Comparison of ENCODE assay signal across 15 cellular contexts in genomic region chr7:30779574-30779973, GRCh38. TPM values are rescaled to one million over a fixed set of nuclear protein-coding genes. Genes with fewer than 3 reads are reported as not detected.
DNase-seq lines count a peak whose midpoint lies in the region; ATAC-seq, FAIRE-seq and TF ChIP-seq lines count a peak whose summit lies in the region.
"Had no signal": no experiment of that assay in that cellular context is flagged by ENCODE, and none has a peak within 500 bp of the region (broad histone marks: within the 10 kb centered on the region; RNA-seq: fewer than 3 reads in every experiment).

No MANE protein-coding gene starts in this region.

- DNase-seq in HepG2 (ENCODE audit: low spot score) (no peak), right lobe of liver (no peak), ascending aorta (ENCODE audit: low spot score in 2 of 2) (peak in 1 of 2 donors; percentile 31), tibial artery (no peak), endothelial cell (ENCODE audit: low spot score) (no peak)
- no peak for DNase-seq in activated naive CD4-positive, alpha-beta T cell treated with Interleukin-2 at 50 U/mL for 16 hours
- DNase-seq: AML-193; CD4-positive, CD25-positive, alpha-beta regulatory T cell; DMS 273 treated with DMSO at 0.1 percent for 48 hours; HCEC 1CT; HFFc6 had no signal

- FAIRE-seq in HepG2 (lab: Jason Lieb, UNC) = no peak

- H3K4me3 ChIP-seq in HepG2 (replicated peaks in 1 of 3; ENCODE audit: insufficient read depth in 1 of 3, low read depth in 2 of 3, low read length in 3 of 3) (no peak overlapping the region), right lobe of liver (no peak overlapping the region), ascending aorta (no peak overlapping the region), gastroesophageal sphincter (no peak overlapping the region), tibial artery (no peak overlapping the region)
- H3K4me3 ChIP-seq: BLaER1 treated with 17β-estradiol and CSF1 and Interleukin-3, amounts not matched to agents 10 nM and 100 nM had no signal

- no peak overlapping the region for H2AFZ ChIP-seq in HepG2 (ENCODE audit: low read length)

- H3K4me2 ChIP-seq in HepG2 (ENCODE audit: low read depth, low read length) = no peak overlapping the region
- H3K4me2 ChIP-seq: BLaER1 treated with 17β-estradiol and CSF1 and Interleukin-3, amounts not matched to agents 10 nM and 100 nM had no signal

- H3K9me3 ChIP-seq in HepG2 (ENCODE audit: low read length) = no peaks in the 10 kb centered on the region
- no peaks in the 10 kb centered on the region for H3K9me3 ChIP-seq in right lobe of liver
- H3K9me3 ChIP-seq in ascending aorta = no peaks in the 10 kb centered on the region
- no peaks in the 10 kb centered on the region for H3K9me3 ChIP-seq in gastroesophageal sphincter
- no peaks in the 10 kb centered on the region for H3K9me3 ChIP-seq in tibial artery
- H3K9me3 ChIP-seq: BLaER1 treated with 17β-estradiol and CSF1 and Interleukin-3, amounts not matched to agents 10 nM and 100 nM had no signal

- BruUV-seq in HepG2 (replicated peaks; lab: Mats Ljungman, UMichigan) = no TSS peak

- CTCF ChIA-PET in HepG2 (lab: Yijun Ruan, JAX; ENCODE audit: low intra/inter-chr PET ratio, low total read pairs) = no interaction called here

- no peaks in the 10 kb centered on the region for H3K79me2 ChIP-seq in HepG2 (ENCODE audit: insufficient read depth, low read length)

- no peak overlapping the region for H3K27ac Mint-ChIP-seq in endothelial cell (ENCODE audit: unreplicated experiment)
- H3K27ac Mint-ChIP-seq: CD4-positive, CD25-positive, alpha-beta regulatory T cell; HFFc6 had no signal

- no peaks in the 10 kb centered on the region for H3K9me3 Mint-ChIP-seq in endothelial cell (ENCODE audit: unreplicated experiment)
- H3K9me3 Mint-ChIP-seq: CD4-positive, CD25-positive, alpha-beta regulatory T cell; HFFc6 had no signal

- TF ChIP-seq CTCF in HepG2 (CRISPR knock-in tag; IDR thresholded peaks at IDR 0.05) (no peak), right lobe of liver (IDR thresholded peaks at IDR 0.05) (no peak), ascending aorta (IDR thresholded peaks at IDR 0.05) (no peak), gastroesophageal sphincter (IDR thresholded peaks at IDR 0.05) (no peak), tibial artery (IDR thresholded peaks at IDR 0.05) (no peak), endothelial cell (IDR thresholded peaks at IDR 0.05; ENCODE audit: unreplicated experiment) (no peak)

- ATAC-seq in HepG2 (no peak), right lobe of liver (no peak), gastroesophageal sphincter (no peak), GM19324 (IDR thresholded peaks at IDR 0.05; ENCODE audit: low FRiP score, unreplicated experiment) (no peak)

- no peaks in the 10 kb centered on the region for H3K27me3 Mint-ChIP-seq in endothelial cell (ENCODE audit: unreplicated experiment)
- H3K27me3 Mint-ChIP-seq: CD4-positive, CD25-positive, alpha-beta regulatory T cell had no signal

- no peak overlapping the region for H3K9ac ChIP-seq in HepG2 (ENCODE audit: insufficient read depth, low read depth, low read length)
- H3K9ac ChIP-seq: BLaER1 treated with 17β-estradiol and CSF1 and Interleukin-3, amounts not matched to agents 10 nM and 100 nM had no signal

- no peaks in the 10 kb centered on the region for H3K36me3 Mint-ChIP-seq in endothelial cell (ENCODE audit: low read depth, unreplicated experiment)
- H3K36me3 Mint-ChIP-seq: CD4-positive, CD25-positive, alpha-beta regulatory T cell had no signal

- H3K4me1 ChIP-seq in HepG2 (ENCODE audit: insufficient read depth, low read length) (no peaks in the 10 kb centered on the region), right lobe of liver (no peaks in the 10 kb centered on the region), ascending aorta (peaks cover 5 to 23% of the 10 kb centered on the region in 2 donors), gastroesophageal sphincter (peaks cover 7 to 60% (median 12%) of the 10 kb centered on the region in 3 donors), tibial artery (peaks cover 0 to 46% (median 22%) of the 10 kb centered on the region in 4 donors)
- H3K4me1 ChIP-seq: BLaER1 treated with 17β-estradiol and CSF1 and Interleukin-3, amounts not matched to agents 10 nM and 100 nM had no signal

- no peaks in the 10 kb centered on the region for H3K4me1 Mint-ChIP-seq in endothelial cell (ENCODE audit: unreplicated experiment)
- H3K4me1 Mint-ChIP-seq: CD4-positive, CD25-positive, alpha-beta regulatory T cell had no signal

- intact Hi-C loops in HepG2 (cut with micrococcal nuclease; ENCODE audit: unreplicated experiment) = no loop called here
- intact Hi-C loops in right lobe of liver (cut with DNase I) = no loop called here
- intact Hi-C loops in ascending aorta (cut with DNase I) = no loop called here
- intact Hi-C loops in tibial artery (cut with DNase I; ENCODE audit: low total_unique reads) = no loop called here

- H3K36me3 ChIP-seq in HepG2 (replicated peaks in 1 of 2; ENCODE audit: control insufficient read depth in 1 of 2, insufficient read depth in 2 of 2, low read length in 2 of 2) = no peaks in the 10 kb centered on the region
- no peaks in the 10 kb centered on the region for H3K36me3 ChIP-seq in right lobe of liver
- peaks cover 15 to 16% of the 10 kb centered on the region in 2 donors for H3K36me3 ChIP-seq in ascending aorta
- H3K36me3 ChIP-seq in gastroesophageal sphincter = peaks cover 0 to 35% of the 10 kb centered on the region in 2 donors
- H3K36me3 ChIP-seq in tibial artery = peaks cover 11 to 33% (median 26%) of the 10 kb centered on the region in 3 donors

- in situ Hi-C loops in HepG2 (cut with HindIII; ENCODE audit: extremely low pct_ligation_motif_present, low pct_unique_long_range_greater_than_20kb) = no loop called here

- 18% methylated on average over 5 of the region's 5 CpGs for WGBS in HepG2 (ENCODE audit: low lambda C conversion rate)
- WGBS in right lobe of liver (ENCODE audit: insufficient coverage, low coverage, low lambda C conversion rate, missing lambda C conversion rate) = 71% methylated on average over 4 of the region's 5 CpGs
- 66 to 69% methylated on average over 5 of the region's 5 CpGs for WGBS in gastroesophageal sphincter (ENCODE audit: low coverage in 1 of 2), 2 donors

- POLR2A ChIA-PET in HepG2 (lab: Yijun Ruan, JAX) = no interaction called here

- no peak overlapping the region for H3K4me3 Mint-ChIP-seq in endothelial cell (ENCODE audit: unreplicated experiment)
- H3K4me3 Mint-ChIP-seq: CD4-positive, CD25-positive, alpha-beta regulatory T cell; HFFc6 had no signal

- TF ChIP-seq RAD21 in HepG2 (CRISPR knock-in tag; IDR thresholded peaks at IDR 0.05) = no peak

- TF ChIP-seq EP300 in HepG2 (IDR thresholded peaks at IDR 0.05; ENCODE audit: low read depth in 2 of 2, low read length in 2 of 2) (no peak), HepG2 (CRISPR knock-in tag; IDR thresholded peaks at IDR 0.05; ENCODE audit: borderline replicate concordance) (no peak), gastroesophageal sphincter (IDR thresholded peaks at IDR 0.05) (no peak)

- TF ChIP-seq POLR2A in HepG2 (IDR thresholded peaks at IDR 0.05; ENCODE audit: insufficient read depth in 1 of 2, low read depth in 2 of 2, low read length in 2 of 2) (no peak), right lobe of liver (IDR thresholded peaks at IDR 0.05) (no peak), gastroesophageal sphincter (IDR thresholded peaks at IDR 0.05) (no peak)

- H4K20me1 ChIP-seq in HepG2 (ENCODE audit: insufficient read depth, low read length) = no peaks in the 10 kb centered on the region

- H3K27me3 ChIP-seq in HepG2 (ENCODE audit: control insufficient read depth in 1 of 2, insufficient read depth in 2 of 2, low read length in 2 of 2) (peaks cover 0 to 5% of the 10 kb centered on the region in 2 experiments; a peak in 1 of 5 replicates), right lobe of liver (no peaks in the 10 kb centered on the region), ascending aorta (no peaks in the 10 kb centered on the region), gastroesophageal sphincter (no peaks in the 10 kb centered on the region), tibial artery (no peaks in the 10 kb centered on the region)
- H3K27me3 ChIP-seq: BLaER1 treated with 17β-estradiol and CSF1 and Interleukin-3, amounts not matched to agents 10 nM and 100 nM had no signal

- H3K27ac ChIP-seq in HepG2 (ENCODE audit: extremely low read length, insufficient read depth, low read length) (no peak overlapping the region), right lobe of liver (no peak overlapping the region), ascending aorta (peak overlapping the region; percentile 81 to 87), gastroesophageal sphincter (peak overlapping the region; percentile 70 to 90 (median 83)), tibial artery (peak overlapping the region; percentile 70 to 78)
- H3K27ac ChIP-seq: BLaER1 treated with 17β-estradiol and CSF1 and Interleukin-3, amounts not matched to agents 10 nM and 100 nM had no signal

RNA-seq across cellular contexts. Expression of gene MINDY4, which starts 8.4 kb away (rescaled TPM):
- total RNA-seq in HepG2 (2016; rRNA removed; fragmentation: Illumina TruSeq; extraction: Trizol) (not detected in 2 replicates), right lobe of liver (1 to 10 TPM; 1.2 to 3.2 (median 2.3) TPM), ascending aorta (6.0 TPM), gastroesophageal sphincter (10 to 100 TPM in 3 of 4 donors, 1 to 10 TPM in 1; 5.6 to 31.8 (median 20.4) TPM), endothelial cell (ENCODE audit: unreplicated experiment) (4.7 TPM)
- total RNA-seq in HepG2 (2016; cell fraction: cytosol; rRNA removed; fragmentation: Illumina TruSeq; extraction: Trizol; ENCODE audit: low read depth) = not detected in 2 replicates
- total RNA-seq in HepG2 (2016; cell fraction: insoluble cytoplasmic fraction; rRNA removed; fragmentation: Illumina TruSeq; extraction: Trizol) = not detected in 2 replicates
- total RNA-seq in HepG2 (2016; cell fraction: membrane; rRNA removed; fragmentation: Illumina TruSeq; extraction: Trizol) = not detected in 2 replicates
- total RNA-seq in HepG2 (2016; cell fraction: nucleus; rRNA removed; fragmentation: Illumina TruSeq; extraction: Trizol) = not detected in 2 replicates
- not detected in 2 replicates for polyA plus RNA-seq in HepG2 (2011; rRNA removed)
- polyA plus RNA-seq in HepG2 (2011; cell fraction: cytosol; rRNA removed) = not detected in 2 replicates
- not detected in 2 replicates for polyA plus RNA-seq in HepG2 (2011; cell fraction: nucleus; rRNA removed)
- not detected in 2 replicates for polyA plus RNA-seq in HepG2 (2012)
- not detected in 2 replicates for polyA plus RNA-seq in HepG2 (2016; cell fraction: cytosol; fragmentation: Illumina TruSeq; extraction: Trizol; ENCODE audit: low read depth)
- not detected in 2 replicates for polyA plus RNA-seq in HepG2 (2016; cell fraction: insoluble cytoplasmic fraction; fragmentation: Illumina TruSeq; extraction: Trizol; ENCODE audit: low read depth)
- polyA plus RNA-seq in HepG2 (2016; cell fraction: membrane; fragmentation: Illumina TruSeq; extraction: Trizol; ENCODE audit: low read depth) = not detected in 2 replicates
- not detected in 2 replicates for polyA plus RNA-seq in HepG2 (2016; cell fraction: nucleus; fragmentation: Illumina TruSeq; extraction: Trizol; ENCODE audit: insufficient read depth, low read depth)
- not detected in 2 replicates for polyA minus RNA-seq in HepG2 (2011; rRNA and poly(A)+ RNA removed; ENCODE audit: low replicate concordance)
- not detected in 2 replicates for polyA minus RNA-seq in HepG2 (2011; cell fraction: cytosol; rRNA and poly(A)+ RNA removed)
- not detected in 2 replicates for polyA minus RNA-seq in HepG2 (2011; cell fraction: nucleus; rRNA and poly(A)+ RNA removed)

RNA-seq across cellular contexts. Expression of gene INMT, which starts 27.6 kb away (rescaled TPM):
- total RNA-seq in HepG2 (2016; rRNA removed; fragmentation: Illumina TruSeq; extraction: Trizol) (not detected in 2 replicates), right lobe of liver (10 to 100 TPM; 14.7 to 58.9 (median 35.5) TPM), ascending aorta (51.8 TPM), gastroesophageal sphincter (100 to 1,000 TPM; 115 to 212 (median 131) TPM), endothelial cell (ENCODE audit: unreplicated experiment) (1.4 TPM)
- not detected in 2 replicates for total RNA-seq in HepG2 (2016; cell fraction: cytosol; rRNA removed; fragmentation: Illumina TruSeq; extraction: Trizol; ENCODE audit: low read depth)
- total RNA-seq in HepG2 (2016; cell fraction: insoluble cytoplasmic fraction; rRNA removed; fragmentation: Illumina TruSeq; extraction: Trizol) = not detected in 2 replicates
- not detected in 2 replicates for total RNA-seq in HepG2 (2016; cell fraction: membrane; rRNA removed; fragmentation: Illumina TruSeq; extraction: Trizol)
- total RNA-seq in HepG2 (2016; cell fraction: nucleus; rRNA removed; fragmentation: Illumina TruSeq; extraction: Trizol) = not detected in 2 replicates
- not detected in 2 replicates for polyA plus RNA-seq in HepG2 (2011; rRNA removed)
- polyA plus RNA-seq in HepG2 (2011; cell fraction: cytosol; rRNA removed) = not detected in 2 replicates
- not detected in 2 replicates for polyA plus RNA-seq in HepG2 (2011; cell fraction: nucleus; rRNA removed)
- not detected in 2 replicates for polyA plus RNA-seq in HepG2 (2012)
- polyA plus RNA-seq in HepG2 (2016; cell fraction: cytosol; fragmentation: Illumina TruSeq; extraction: Trizol; ENCODE audit: low read depth) = not detected in 2 replicates
- not detected in 2 replicates for polyA plus RNA-seq in HepG2 (2016; cell fraction: insoluble cytoplasmic fraction; fragmentation: Illumina TruSeq; extraction: Trizol; ENCODE audit: low read depth)
- not detected in 2 replicates for polyA plus RNA-seq in HepG2 (2016; cell fraction: membrane; fragmentation: Illumina TruSeq; extraction: Trizol; ENCODE audit: low read depth)
- not detected in 2 replicates for polyA plus RNA-seq in HepG2 (2016; cell fraction: nucleus; fragmentation: Illumina TruSeq; extraction: Trizol; ENCODE audit: insufficient read depth, low read depth)
- not detected in 2 replicates for polyA minus RNA-seq in HepG2 (2011; rRNA and poly(A)+ RNA removed; ENCODE audit: low replicate concordance)
- not detected in 2 replicates for polyA minus RNA-seq in HepG2 (2011; cell fraction: cytosol; rRNA and poly(A)+ RNA removed)
- polyA minus RNA-seq in HepG2 (2011; cell fraction: nucleus; rRNA and poly(A)+ RNA removed) = not detected in 2 replicates
- total RNA-seq: CD4-positive, CD25-positive, alpha-beta regulatory T cell; HFFc6; HT1080 had no signal

Comparison
In these comparisons a context has a peak if more than half of its experiments do, and no peak if none do; other contexts are left out.
1. H3K27ac ChIP-seq: peak in ascending aorta (2 of 2), gastroesophageal sphincter (4 of 4) and tibial artery (2 of 2); none in HepG2 (single experiment) and right lobe of liver (0 of 3).